ENCODE assay signal across 23 cellular contexts in genomic region chr1:45095450-45095849, GRCh38.
DNase-seq lines count a peak whose midpoint lies in the region; ATAC-seq, FAIRE-seq and TF ChIP-seq lines count a peak whose summit lies in the region.
"Had no signal": no experiment of that assay in that cellular context is flagged by ENCODE, and none has a peak within 500 bp of the region (broad histone marks: within the 10 kb centered on the region; RNA-seq: fewer than 3 reads in every experiment).

No MANE protein-coding gene starts in this region.

- TF ChIP-seq RAD21 in HepG2 (CRISPR knock-in tag; IDR thresholded peaks at IDR 0.05) (no peak), K562 (CRISPR knock-in tag; conservative IDR thresholded peaks at IDR 0.05 in 1 of 2, IDR thresholded peaks at IDR 0.05 in 1 of 2) (no peak)

- in situ Hi-C loops in HepG2 (cut with HindIII; ENCODE audit: extremely low pct_ligation_motif_present, low pct_unique_long_range_greater_than_20kb): no loop called here
- in situ Hi-C loops in K562 (cut with MboI): no loop called here
- in situ Hi-C loops in G401 (cut with HindIII; ENCODE audit: low sequenced_read_pairs): no loop called here

- H3K27ac Mint-ChIP-seq in Caco-2 (ENCODE audit: unreplicated experiment): no peak overlapping the region
- H3K27ac Mint-ChIP-seq: B cell; CD4-positive, alpha-beta T cell; CD8-positive, alpha-beta T cell had no signal

- TF ChIP-seq EP300 in HepG2 (IDR thresholded peaks at IDR 0.05; ENCODE audit: low read depth in 2 of 2, low read length in 2 of 2) (no peak), HepG2 (CRISPR knock-in tag; IDR thresholded peaks at IDR 0.05; ENCODE audit: borderline replicate concordance) (no peak), K562 (IDR thresholded peaks at IDR 0.05; ENCODE audit: low read length) (no peak)

- H3K27me3 ChIP-seq in HepG2 (ENCODE audit: control insufficient read depth in 1 of 2, insufficient read depth in 2 of 2, low read length in 2 of 2): no peaks in the 10 kb centered on the region
- H3K27me3 ChIP-seq in right lobe of liver: no peaks in the 10 kb centered on the region
- peaks cover 6 to 11% of the 10 kb centered on the region in 2 experiments; a peak in 1 of 5 replicates for H3K27me3 ChIP-seq in K562 (ENCODE audit: control insufficient read depth in 2 of 2, insufficient read depth in 2 of 2, low read length in 2 of 2)
- no peaks in the 10 kb centered on the region for H3K27me3 ChIP-seq in Caco-2 (replicated peaks; ENCODE audit: control insufficient read depth, insufficient read depth, low read length)
- H3K27me3 ChIP-seq: BLaER1 treated with 17β-estradiol and CSF1 and Interleukin-3, amounts not matched to agents 10 nM and 100 nM had no signal

- TF ChIP-seq POLR2A in HepG2 (IDR thresholded peaks at IDR 0.05; ENCODE audit: insufficient read depth in 1 of 2, low read depth in 2 of 2, low read length in 2 of 2) (no peak), right lobe of liver (IDR thresholded peaks at IDR 0.05) (no peak), K562 (conservative IDR thresholded peaks at IDR 0.05) (no peak)

- H3K27ac ChIP-seq in HepG2 (ENCODE audit: extremely low read length, insufficient read depth, low read length): no peak overlapping the region
- H3K27ac ChIP-seq in right lobe of liver: no peak overlapping the region
- H3K27ac ChIP-seq in K562 (ENCODE audit: extremely low read depth, low read depth, low read length): no peak overlapping the region
- H3K27ac ChIP-seq: 22Rv1; A549; BLaER1 treated with 17β-estradiol and CSF1 and Interleukin-3, amounts not matched to agents 10 nM and 100 nM; C4-2B had no signal

- H3K4me1 Mint-ChIP-seq in Caco-2 (ENCODE audit: low read depth, unreplicated experiment): no peaks in the 10 kb centered on the region
- H3K4me1 Mint-ChIP-seq: B cell had no signal

- intact Hi-C loops in HepG2 (cut with micrococcal nuclease; ENCODE audit: unreplicated experiment): no loop called here
- intact Hi-C loops in right lobe of liver (cut with DNase I): no loop called here
- intact Hi-C loops in K562 (cut with micrococcal nuclease): no loop called here
- intact Hi-C loops in Caco-2 (cut with micrococcal nuclease; ENCODE audit: unreplicated experiment): no loop called here

- peaks cover 4% of the 10 kb centered on the region for H3K27me3 Mint-ChIP-seq in Caco-2 (ENCODE audit: insufficient read depth, unreplicated experiment)
- H3K27me3 Mint-ChIP-seq: CD4-positive, alpha-beta T cell had no signal

- no peak overlapping the region for H3K4me3 ChIP-seq in HepG2 (replicated peaks in 1 of 3; ENCODE audit: insufficient read depth in 1 of 3, low read depth in 2 of 3, low read length in 3 of 3)
- no peak overlapping the region for H3K4me3 ChIP-seq in right lobe of liver
- H3K4me3 ChIP-seq in K562: no peak overlapping the region
- H3K4me3 ChIP-seq in Caco-2 (ENCODE audit: low read depth, low read length): no peak overlapping the region
- H3K4me3 ChIP-seq: A549; BLaER1 treated with 17β-estradiol and CSF1 and Interleukin-3, amounts not matched to agents 10 nM and 100 nM had no signal

- H3K9me1 ChIP-seq in K562 (ENCODE audit: control insufficient read depth, insufficient read depth, low read length): no peaks in the 10 kb centered on the region

- FAIRE-seq in HepG2 (lab: Jason Lieb, UNC) (no peak), K562 (lab: Jason Lieb, UNC) (no peak)
- FAIRE-seq: A549, G401.6, GM12891, GM19239 had no signal

- H2AFZ ChIP-seq in HepG2 (ENCODE audit: low read length) (no peak overlapping the region), K562 (ENCODE audit: low read depth, low read length) (no peak overlapping the region)

- H3K4me2 ChIP-seq in HepG2 (ENCODE audit: low read depth, low read length) (no peak overlapping the region), K562 (ENCODE audit: insufficient read depth, low read length) (no peak overlapping the region)
- H3K4me2 ChIP-seq: A549; BLaER1 treated with 17β-estradiol and CSF1 and Interleukin-3, amounts not matched to agents 10 nM and 100 nM had no signal

- H3K36me3 Mint-ChIP-seq in Caco-2 (ENCODE audit: insufficient read depth, unreplicated experiment): no peaks in the 10 kb centered on the region
- H3K36me3 Mint-ChIP-seq: CD8-positive, alpha-beta T cell had no signal

- DNase-seq in HepG2 (ENCODE audit: low spot score) (no peak), right lobe of liver (no peak), K562 (ENCODE audit: extremely low read depth in 1 of 4, low spot score in 3 of 4) (no peak), G401 (ENCODE audit: low spot score) (no peak), Caco-2 (no peak)
- DNase-seq: AML-193; CD4-positive, alpha-beta T cell; CD8-positive, alpha-beta T cell; DMS 273 treated with DMSO at 0.1 percent for 48 hours; DMS153; DMS53; DMS79; DND-41; EL; GF-D8 had no signal

- WGBS in HepG2 (ENCODE audit: low lambda C conversion rate): 91% methylated on average over 2 of the region's 2 CpGs
- WGBS in right lobe of liver (ENCODE audit: insufficient coverage, low coverage, low lambda C conversion rate, missing lambda C conversion rate): 66% methylated on average over 2 of the region's 2 CpGs
- 6% methylated on average over 2 of the region's 2 CpGs for WGBS in K562 (ENCODE audit: insufficient coverage, low coverage, missing lambda C conversion rate)

- POLR2A ChIA-PET in HepG2 (lab: Yijun Ruan, JAX) (no interaction called here), K562 (lab: Yijun Ruan, JAX) (interaction anchor here (0.6 kb wide), 1 partner anchor 77 kb away, joined by 3 read pairs; no protein-coding TSS in a partner anchor), Caco-2 (lab: Charles Lee) (no interaction called here)

- H3K9me3 ChIP-seq in HepG2 (ENCODE audit: low read length) (no peaks in the 10 kb centered on the region), right lobe of liver (no peaks in the 10 kb centered on the region), K562 (replicated peaks; ENCODE audit: control insufficient read depth, insufficient read depth, low read depth, low read length) (no peaks in the 10 kb centered on the region), Caco-2 (no peaks in the 10 kb centered on the region)
- H3K9me3 ChIP-seq: A549; BLaER1 treated with 17β-estradiol and CSF1 and Interleukin-3, amounts not matched to agents 10 nM and 100 nM had no signal

- CTCF ChIA-PET in HepG2 (lab: Yijun Ruan, JAX; ENCODE audit: low intra/inter-chr PET ratio, low total read pairs) (no interaction called here), K562 (lab: Yijun Ruan, JAX; ENCODE audit: low intra/inter-chr PET ratio) (no interaction called here), Caco-2 (lab: Charles Lee) (no interaction called here)

- H3K36me3 ChIP-seq in HepG2 (replicated peaks in 1 of 2; ENCODE audit: control insufficient read depth in 1 of 2, insufficient read depth in 2 of 2, low read length in 2 of 2) (no peaks in the 10 kb centered on the region), right lobe of liver (no peaks in the 10 kb centered on the region), K562 (ENCODE audit: control insufficient read depth, insufficient read depth, low read length) (no peaks in the 10 kb centered on the region), Caco-2 (ENCODE audit: control insufficient read depth, insufficient read depth, low read length) (no peaks in the 10 kb centered on the region)
- H3K36me3 ChIP-seq: BLaER1 treated with 17β-estradiol and CSF1 and Interleukin-3, amounts not matched to agents 10 nM and 100 nM had no signal

- H4K20me1 ChIP-seq in HepG2 (ENCODE audit: insufficient read depth, low read length) (no peaks in the 10 kb centered on the region), K562 (replicated peaks; ENCODE audit: control insufficient read depth, insufficient read depth, low read length) (no peaks in the 10 kb centered on the region)
- H4K20me1 ChIP-seq: BLaER1 treated with 17β-estradiol and CSF1 and Interleukin-3, amounts not matched to agents 10 nM and 100 nM had no signal

- no TSS peak for BruUV-seq in HepG2 (replicated peaks; lab: Mats Ljungman, UMichigan)
- BruUV-seq in K562 (replicated peaks; lab: Mats Ljungman, UMichigan): no TSS peak
- BruUV-seq in Caco-2 (replicated peaks; lab: Mats Ljungman, UMichigan): no TSS peak

- no peak overlapping the region for H3K9ac ChIP-seq in HepG2 (ENCODE audit: insufficient read depth, low read depth, low read length)
- H3K9ac ChIP-seq in K562 (ENCODE audit: insufficient read depth in 1 of 2, low read depth in 2 of 2, low read length in 2 of 2): no peak overlapping the region
- H3K9ac ChIP-seq: BLaER1 treated with 17β-estradiol and CSF1 and Interleukin-3, amounts not matched to agents 10 nM and 100 nM had no signal

- H3K79me2 ChIP-seq in HepG2 (ENCODE audit: insufficient read depth, low read length) (peaks cover 15% of the 10 kb centered on the region), K562 (ENCODE audit: control insufficient read depth, insufficient read depth, low read length) (no peaks in the 10 kb centered on the region)

- no peak overlapping the region for H3K4me3 Mint-ChIP-seq in Caco-2 (ENCODE audit: unreplicated experiment)
- H3K4me3 Mint-ChIP-seq: B cell; CD4-positive, alpha-beta T cell; CD8-positive, alpha-beta T cell had no signal

- no peak for TF ChIP-seq CTCF in HepG2 (CRISPR knock-in tag; IDR thresholded peaks at IDR 0.05)
- no peak for TF ChIP-seq CTCF in right lobe of liver (IDR thresholded peaks at IDR 0.05)
- TF ChIP-seq CTCF in K562 (IDR thresholded peaks at IDR 0.05 in 2 of 3, conservative IDR thresholded peaks at IDR 0.05 in 1 of 3; ENCODE audit: insufficient read depth in 2 of 3, low read depth in 1 of 3, low read length in 3 of 3): no peak
- TF ChIP-seq CTCF in Caco-2 (IDR thresholded peaks at IDR 0.05; ENCODE audit: insufficient read depth in 1 of 2, low read depth in 1 of 2, low read length in 1 of 2, severe bottlenecking in 1 of 2, unreplicated experiment in 1 of 2): no peak

- H3K9me3 Mint-ChIP-seq in Caco-2 (ENCODE audit: unreplicated experiment): no peaks in the 10 kb centered on the region
- H3K9me3 Mint-ChIP-seq: CD4-positive, alpha-beta T cell; CD8-positive, alpha-beta T cell had no signal

- ATAC-seq in HepG2 (no peak), right lobe of liver (no peak), K562 (no peak)
- ATAC-seq: A549; CD8-positive, alpha-beta T cell had no signal

- peaks cover 52% of the 10 kb centered on the region for H3K4me1 ChIP-seq in HepG2 (ENCODE audit: insufficient read depth, low read length)
- H3K4me1 ChIP-seq in right lobe of liver: no peaks in the 10 kb centered on the region
- H3K4me1 ChIP-seq in K562 (replicated peaks in 1 of 2; ENCODE audit: control insufficient read depth in 2 of 2, insufficient read depth in 2 of 2, low read length in 2 of 2): no peaks in the 10 kb centered on the region
- H3K4me1 ChIP-seq in Caco-2: no peaks in the 10 kb centered on the region
- H3K4me1 ChIP-seq: BLaER1 treated with 17β-estradiol and CSF1 and Interleukin-3, amounts not matched to agents 10 nM and 100 nM had no signal

TF ChIP-seq in HepG2, 621 proteins besides CTCF, POLR2A, EP300 and RAD21 (continues in another document):
- TF ChIP-seq CEBPG (CRISPR knock-in tag; IDR thresholded peaks at IDR 0.05) (peak; percentile 62), ZNF724P (CRISPR knock-in tag; IDR thresholded peaks at IDR 0.05; ENCODE audit: borderline replicate concordance) (no peak), ZNF558 (CRISPR knock-in tag; IDR thresholded peaks at IDR 0.05; ENCODE audit: borderline replicate concordance) (no peak)

TF ChIP-seq in K562, 482 proteins besides CTCF, POLR2A, EP300 and RAD21 (continues in another document):
- TF ChIP-seq CEBPG (CRISPR knock-in tag; IDR thresholded peaks at IDR 0.05) (no peak), CEBPG (tag; conservative IDR thresholded peaks at IDR 0.05 in 1 of 2, IDR thresholded peaks at IDR 0.05 in 1 of 2) (peak; percentile 61 to 71), PHB (CRISPR knock-in tag; IDR thresholded peaks at IDR 0.05) (no peak)

Comparison
In these comparisons a context has a peak if more than half of its experiments do, and no peak if none do; other contexts are left out.
1. Of the 241 proteins assayed by ChIP-seq in both HepG2 and K562: peak only in HepG2: BCL6; only in K562: none; in both: CEBPB and CEBPG; in neither: 237; mixed calls (peak in some experiments, not most) for 1.